In genomic region chr2:108587621-108588020, GRCh38 we compare ENCODE assay signal across 8 cellular contexts. TPM values are rescaled to one million over a fixed set of nuclear protein-coding genes. Genes with fewer than 3 reads are reported as not detected.
DNase-seq lines count a peak whose midpoint lies in the region; ATAC-seq, FAIRE-seq and TF ChIP-seq lines count a peak whose summit lies in the region.

No MANE protein-coding gene starts in this region.

- H3K36me3 ChIP-seq in adrenal gland (replicated peaks in 1 of 2) (no peaks in the 10 kb centered on the region), right atrium auricular region (no peaks in the 10 kb centered on the region), skeletal muscle tissue (ENCODE audit: control insufficient read depth in 3 of 3, insufficient read depth in 3 of 3, low read length in 3 of 3) (no peaks in the 10 kb centered on the region), small intestine (ENCODE audit: control insufficient read depth in 2 of 2, insufficient read depth in 2 of 2, low read length in 2 of 2) (no peaks in the 10 kb centered on the region)

- peaks cover 83% of the 10 kb centered on the region for H3K4me1 Mint-ChIP-seq in HFFc6 (ENCODE audit: low read depth)
- H3K4me1 Mint-ChIP-seq in activated CD8-positive, alpha-beta memory T cell treated with anti-CD3 and anti-CD28 coated beads, Interleukin-2, amount 10 ng/mL, durations not matched to agents 7 days and 5 days, result peaks cover 39% of the 10 kb centered on the region

- H3K9me3 ChIP-seq in adrenal gland (replicated peaks in 1 of 3) (no peaks in the 10 kb centered on the region), right atrium auricular region (no peaks in the 10 kb centered on the region), skeletal muscle tissue (ENCODE audit: control insufficient read depth in 3 of 3, low read length in 3 of 3) (no peaks in the 10 kb centered on the region), small intestine (ENCODE audit: control insufficient read depth, low read depth) (no peaks in the 10 kb centered on the region)

- peak overlapping the region; percentile 52 for H3K4me3 Mint-ChIP-seq in HFFc6
- H3K4me3 Mint-ChIP-seq in activated CD8-positive, alpha-beta memory T cell treated with anti-CD3 and anti-CD28 coated beads, Interleukin-2, amount 10 ng/mL, durations not matched to agents 7 days and 5 days, result no peak overlapping the region

- intact Hi-C loops in adrenal gland (cut with DNase I), result loop anchor here (10.0 kb wide), 2 partner anchors 53 to 243 kb away; partner anchors contain the start of gene LIMS1 (in 2 of the 2)

- CTCF ChIA-PET in activated CD8-positive, alpha-beta memory T cell treated with anti-CD3 and anti-CD28 coated beads, Interleukin-2, amount 10 ng/mL, durations not matched to agents 7 days and 5 days (lab: Charles Lee), result interaction anchor here (1.3 to 1.6 kb wide), 2 partner anchors 46 to 48 kb away, joined by 3 to 4 read pairs; no protein-coding TSS in a partner anchor

- ATAC-seq in activated CD8-positive, alpha-beta memory T cell treated with anti-CD3 and anti-CD28 coated beads, Interleukin-2, amount 10 ng/mL, durations not matched to agents 7 days and 5 days, result no peak

- peak in 1 of 2 donors; percentile 57 for TF ChIP-seq POLR2A in adrenal gland (IDR thresholded peaks at IDR 0.05)

- H3K27me3 ChIP-seq in adrenal gland (no peaks in the 10 kb centered on the region), right atrium auricular region (no peaks in the 10 kb centered on the region), skeletal muscle tissue (ENCODE audit: control insufficient read depth in 3 of 3, insufficient read depth in 3 of 3, low read length in 3 of 3) (no peaks in the 10 kb centered on the region), small intestine (ENCODE audit: control insufficient read depth in 2 of 2, insufficient read depth in 2 of 2, low read length in 2 of 2) (no peaks in the 10 kb centered on the region)

- no peaks in the 10 kb centered on the region for H3K9me3 Mint-ChIP-seq in HFFc6
- no peaks in the 10 kb centered on the region for H3K9me3 Mint-ChIP-seq in activated CD8-positive, alpha-beta memory T cell treated with anti-CD3 and anti-CD28 coated beads, Interleukin-2, amount 10 ng/mL, durations not matched to agents 7 days and 5 days (ENCODE audit: low read depth)

- H3K27ac ChIP-seq in adrenal gland (peak overlapping the region; percentile 66 to 85 (median 81)), right atrium auricular region (peak overlapping the region; percentile 78 to 79), skeletal muscle tissue (ENCODE audit: low read depth, low read length) (peak overlapping the region; percentile 87), small intestine (ENCODE audit: low read depth in 1 of 2, low read length in 1 of 2) (peak overlapping the region in 1 of 2 donors; percentile 84)

- peaks cover 2% of the 10 kb centered on the region for H3K27me3 Mint-ChIP-seq in HFFc6 (ENCODE audit: insufficient read depth)
- no peaks in the 10 kb centered on the region for H3K27me3 Mint-ChIP-seq in activated CD8-positive, alpha-beta memory T cell treated with anti-CD3 and anti-CD28 coated beads, Interleukin-2, amount 10 ng/mL, durations not matched to agents 7 days and 5 days

- peak overlapping the region; percentile 44 to 68 (median 60) for H3K9ac ChIP-seq in skeletal muscle tissue (ENCODE audit: low read depth in 1 of 3, low read length in 3 of 3)

- H3K4me1 ChIP-seq in adrenal gland (replicated peaks in 1 of 2) (peaks cover 24 to 52% of the 10 kb centered on the region in 2 donors), right atrium auricular region (peaks cover 0 to 60% of the 10 kb centered on the region in 2 donors), skeletal muscle tissue (ENCODE audit: control insufficient read depth in 3 of 3, insufficient read depth in 3 of 3, low read length in 3 of 3) (peaks cover 32 to 45% (median 44%) of the 10 kb centered on the region in 3 donors), small intestine (ENCODE audit: control insufficient read depth in 2 of 2, insufficient read depth in 1 of 2, low read depth in 1 of 2, low read length in 1 of 2) (peaks cover 0 to 10% of the 10 kb centered on the region in 2 donors)

- WGBS in adrenal gland, 4 donors, result 12 to 23% (median 15%) methylated on average over 5 to 6 of the region's 6 CpGs
- 67 to 84% (median 79%) methylated on average over 6 of the region's 6 CpGs for WGBS in small intestine, 3 donors

- TF ChIP-seq CTCF in HFFc6 (IDR thresholded peaks at IDR 0.05), result no peak
- no peak for TF ChIP-seq CTCF in adrenal gland (IDR thresholded peaks at IDR 0.05)
- TF ChIP-seq CTCF in right atrium auricular region (IDR thresholded peaks at IDR 0.05), result no peak

- H3K4me3 ChIP-seq in adrenal gland (no peak overlapping the region), right atrium auricular region (no peak overlapping the region), skeletal muscle tissue (ENCODE audit: low read length in 3 of 3) (peak overlapping the region; percentile 8 to 55 (median 42)), small intestine (ENCODE audit: low read depth in 1 of 2, low read length in 2 of 2) (no peak overlapping the region)

- H3K36me3 Mint-ChIP-seq in HFFc6 (ENCODE audit: low read depth), result no peaks in the 10 kb centered on the region
- no peaks in the 10 kb centered on the region for H3K36me3 Mint-ChIP-seq in activated CD8-positive, alpha-beta memory T cell treated with anti-CD3 and anti-CD28 coated beads, Interleukin-2, amount 10 ng/mL, durations not matched to agents 7 days and 5 days

- H3K27ac Mint-ChIP-seq in HFFc6, result peak overlapping the region; percentile 90
- H3K27ac Mint-ChIP-seq in activated CD8-positive, alpha-beta memory T cell treated with anti-CD3 and anti-CD28 coated beads, Interleukin-2, amount 10 ng/mL, durations not matched to agents 7 days and 5 days, result no peak overlapping the region

- no peak for FAIRE-seq in small intestine (lab: Jason Lieb, UNC)

- DNase-seq in HFFc6 (peak; percentile 70), adrenal gland (peak; percentile 82 to 94 (median 92)), right atrium auricular region (ENCODE audit: low spot score) (peak; percentile 76), NCI-H1436 treated with DMSO at 0.1 percent for 48 hours (lab: John Stamatoyannopoulos, UW) (no peak), small intestine (no peak)
- no peak for DNase-seq in activated CD8-positive, alpha-beta memory T cell treated with anti-CD3 and anti-CD28 coated beads, Interleukin-2, amount 10 ng/mL, durations not matched to agents 7 days and 5 days
- DNase-seq in stimulated activated CD4-positive, alpha-beta T cell treated with anti-CD3 and anti-CD28 coated beads, Interleukin-4, amount 100 ng/mL, for 4 hours, result no peak

RNA-seq across cellular contexts. Expression of gene LIMS1, which starts 53.4 kb away (rescaled TPM):
- total RNA-seq in HFFc6 (2021; fragmentation: NEBNext Ultra II Directional; extraction: Animal tissue kit (Norgen Biotek cat#: 25700)), result 10 to 100 TPM; 57.0 to 58.7 (median 57.8) TPM
- total RNA-seq in adrenal gland (100 to 1,000 TPM; 108 to 182 (median 132) TPM), right atrium auricular region (100 to 1,000 TPM in 1 of 2 donors, 10 to 100 TPM in 1; 66.7 to 106 TPM), skeletal muscle tissue (26.6 TPM)
- polyA plus RNA-seq in adrenal gland (10 to 100 TPM; 33.5 to 58.3 (median 48.4) TPM), small intestine (10 to 100 TPM in 2 of 3 donors, 1 to 10 TPM in 1; 8.3 to 22.2 (median 21.3) TPM)
- total RNA-seq in activated CD8-positive, alpha-beta memory T cell treated with anti-CD3 and anti-CD28 coated beads, Interleukin-2, amount 10 ng/mL, durations not matched to agents 7 days and 5 days, result 10 to 100 TPM; 57.2 to 58.2 TPM

Comparison
In these comparisons a context has a peak if more than half of its experiments do, and no peak if none do; other contexts are left out.
1. DNase-seq: peak in HFFc6 (single experiment), adrenal gland (7 of 7) and right atrium auricular region (single experiment); none in NCI-H1436 treated with DMSO at 0.1 percent for 48 hours (single experiment), activated CD8-positive, alpha-beta memory T cell treated with anti-CD3 and anti-CD28 coated beads, Interleukin-2, amount 10 ng/mL, durations not matched to agents 7 days and 5 days (single experiment), stimulated activated CD4-positive, alpha-beta T cell treated with anti-CD3 and anti-CD28 coated beads, Interleukin-4, amount 100 ng/mL, for 4 hours (0 of 2) and small intestine (single experiment).
2. H3K4me3 ChIP-seq: peak in skeletal muscle tissue (3 of 3); none in adrenal gland (0 of 4), right atrium auricular region (0 of 2) and small intestine (0 of 2).